7 cellular contexts compared by ENCODE assay signal in genomic region chr9:1845421-1845820, GRCh38.
"Had no signal": no experiment of that assay in that cellular context is flagged by ENCODE, and none has a peak within 500 bp of the region (broad histone marks: within the 10 kb centered on the region; RNA-seq: fewer than 3 reads in every experiment).

No MANE protein-coding gene starts in this region.

- DNase-seq: GDM1, GF-D8 had no signal

- FAIRE-seq: G401.6, GM12891, GM12892, GM18507, GM19239 had no signal
